ENCODE assay signal across 8 cellular contexts in the genomic region with DNA sequence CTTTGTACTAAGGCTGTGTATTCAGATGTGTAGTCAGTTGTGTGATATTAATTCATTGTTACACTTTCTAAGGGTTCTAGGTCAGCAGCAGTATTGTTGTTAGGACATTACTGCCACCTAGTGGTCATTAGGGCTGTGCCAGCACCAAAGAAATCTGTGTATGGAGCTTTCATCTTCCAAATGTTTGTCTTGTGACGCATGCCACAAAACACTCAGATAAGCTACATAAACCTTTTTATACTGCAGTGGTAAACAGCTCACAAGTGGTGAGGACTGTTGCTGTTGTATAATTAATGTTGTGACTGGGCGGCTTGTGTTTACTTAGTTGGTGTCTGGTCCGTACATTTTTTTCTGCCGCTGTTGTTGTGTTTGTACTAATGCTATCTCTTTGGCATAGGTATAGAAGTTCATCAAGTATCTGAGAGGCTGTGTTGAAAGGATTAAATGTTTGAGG. TPM values are rescaled to one million over a fixed set of nuclear protein-coding genes. Genes with fewer than 3 reads are reported as not detected.
DNase-seq lines count a peak whose midpoint lies in the region; ATAC-seq and TF ChIP-seq lines count a peak whose summit lies in the region.

No MANE protein-coding gene starts in this region.

- no peaks in the 10 kb centered on the region for H3K27me3 ChIP-seq in dorsolateral prefrontal cortex

- intact Hi-C loops in dorsolateral prefrontal cortex (cut with DNase I), result loop anchor here (5.0 kb wide), 3 partner anchors 51 to 366 kb away; a partner anchor contains a TSS

- peak; percentile 42 for ATAC-seq in HG03097 (IDR thresholded peaks at IDR 0.05; ENCODE audit: low FRiP score, unreplicated experiment)

- TF ChIP-seq CTCF in GM13977 (IDR thresholded peaks at IDR 0.05; ENCODE audit: extremely low read depth, insufficient read depth, missing control alignments) (peak; percentile 80), dorsolateral prefrontal cortex (IDR thresholded peaks at IDR 0.05 in 54 of 56, conservative IDR thresholded peaks at IDR 0.05 in 2 of 56; ENCODE audit: low read depth in 1 of 56, partially characterized antibody in 56 of 56) (peak; percentile 83 to 98 (median 92))

- in situ Hi-C loops in ACHN (cut with HindIII; ENCODE audit: low pct_ligation_motif_present, low pct_unique_long_range_greater_than_20kb, low sequenced_read_pairs), result loop anchor here (25.0 kb wide), 1 partner anchor 376 kb away; no protein-coding TSS in a partner anchor
- in situ Hi-C loops in GM13977 (cut with MboI; ENCODE audit: low pct_unique_long_range_greater_than_20kb, low sequenced_read_pairs, unreplicated experiment), result no loop called here

- DNase-seq in ACHN (peak; percentile 69), GM13977 (ENCODE audit: low spot score) (peak; percentile 46), NCI-H226 (peak; percentile 80), dorsolateral prefrontal cortex (peak in 8 of 10 donors; percentile 32 to 77 (median 60)), lung microvascular endothelial cell (ENCODE audit: low read depth in 2 of 2) (peak; percentile 92)
- peak; percentile 74 for DNase-seq in activated CD4-positive, alpha-beta T cell treated with anti-CD3 and anti-CD28 coated beads for 48 hours
- peak; percentile 29 to 32 for DNase-seq in stimulated activated CD8-positive, alpha-beta memory T cell treated with anti-CD3 and anti-CD28 coated beads, Interleukin-7, amount 100 ng/mL, for 1 hour (ENCODE audit: low read depth in 2 of 2)

- peak overlapping the region in 14 of 59 donors; percentile 2 to 45 (median 24) for H3K4me3 ChIP-seq in dorsolateral prefrontal cortex

- H3K27ac ChIP-seq in dorsolateral prefrontal cortex, result no peak overlapping the region

RNA-seq across cellular contexts. Expression of a gene that starts 51.7 kb away (rescaled TPM):
- total RNA-seq in dorsolateral prefrontal cortex (100 to 1,000 TPM in 3 of 120 experiments, 10 to 100 TPM in 117; 24.3 to 131 (median 50.3) TPM), lung microvascular endothelial cell (162 and 284 TPM in 2 replicates)

Comparison
In these comparisons a context has a peak if more than half of its experiments do, and no peak if none do; other contexts are left out.
1. DNase-seq: peak in every context shown above with its lines; median percentile 92 in lung microvascular endothelial cell; 80 in NCI-H226; 74 in activated CD4-positive, alpha-beta T cell treated with anti-CD3 and anti-CD28 coated beads for 48 hours; 69 in ACHN; 60 in dorsolateral prefrontal cortex; 46 in GM13977; 30 in stimulated activated CD8-positive, alpha-beta memory T cell treated with anti-CD3 and anti-CD28 coated beads, Interleukin-7, amount 100 ng/mL, for 1 hour.